Comparison of ENCODE assay signal across 8 cellular contexts in the genomic region with DNA sequence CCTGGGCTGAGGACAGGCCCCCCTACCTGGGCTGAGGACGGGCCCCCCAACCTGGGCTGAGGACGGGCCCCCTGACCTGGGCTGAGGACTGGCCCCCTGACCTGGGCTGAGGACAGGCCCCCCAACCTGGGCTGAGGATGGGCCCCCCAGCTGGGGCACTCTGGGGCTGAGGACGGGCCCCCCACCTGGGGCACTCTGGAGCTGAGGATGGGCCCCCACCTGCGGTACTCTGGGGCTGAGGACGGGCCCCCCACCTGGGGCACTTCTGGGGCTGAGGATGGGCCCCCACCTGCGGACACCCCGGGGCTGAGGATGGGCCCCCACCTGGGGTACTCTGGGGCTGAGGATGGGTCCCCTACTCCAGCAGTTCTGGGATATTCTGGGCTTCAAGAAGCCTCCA.
A peak's percentile ranks its signal among the peaks of the same experiment; 100 is the strongest.
DNase-seq lines count a peak whose midpoint lies in the region; ATAC-seq and TF ChIP-seq lines count a peak whose summit lies in the region.

No MANE protein-coding gene starts in this region.

- H3K4me3 Mint-ChIP-seq in activated naive CD4-positive, alpha-beta T cell treated with anti-CD3 and anti-CD28 coated beads for 36 hours: peak overlapping the region; percentile 62

- peaks cover 64% of the 10 kb centered on the region for H3K4me1 Mint-ChIP-seq in activated naive CD4-positive, alpha-beta T cell treated with anti-CD3 and anti-CD28 coated beads for 36 hours (ENCODE audit: low read depth)

- WGBS in thymus: 53% methylated on average over 7 of the region's 7 CpGs

- peaks cover 34% of the 10 kb centered on the region for H3K4me1 ChIP-seq in RWPE2 (ENCODE audit: insufficient read depth, poor library complexity, severe bottlenecking)
- H3K4me1 ChIP-seq in thymus (ENCODE audit: control insufficient read depth, insufficient read depth, low read length): peaks cover 33% of the 10 kb centered on the region

- H3K4me3 ChIP-seq in RWPE2 (ENCODE audit: severe bottlenecking) (no peak overlapping the region), thymus (ENCODE audit: low read length) (no peak overlapping the region)

- H3K27me3 ChIP-seq in RWPE2 (ENCODE audit: insufficient read depth, poor library complexity, severe bottlenecking) (no peaks in the 10 kb centered on the region), layer of hippocampus (ENCODE audit: control insufficient read depth, insufficient read depth, low read length) (no peaks in the 10 kb centered on the region), thymus (ENCODE audit: control insufficient read depth, insufficient read depth) (no peaks in the 10 kb centered on the region)

- H3K36me3 Mint-ChIP-seq in activated naive CD4-positive, alpha-beta T cell treated with anti-CD3 and anti-CD28 coated beads for 36 hours (ENCODE audit: low read depth): peaks cover 14% of the 10 kb centered on the region

- H3K36me3 ChIP-seq in RWPE2 (ENCODE audit: low read depth) (no peaks in the 10 kb centered on the region), thymus (ENCODE audit: control insufficient read depth, insufficient read depth) (peaks cover 3% of the 10 kb centered on the region)

- H3K9me3 Mint-ChIP-seq in activated naive CD4-positive, alpha-beta T cell treated with anti-CD3 and anti-CD28 coated beads for 36 hours: peaks cover 2% of the 10 kb centered on the region

- H3K9me3 ChIP-seq in RWPE2 (ENCODE audit: severe bottlenecking): no peaks in the 10 kb centered on the region
- H3K9me3 ChIP-seq in thymus (ENCODE audit: control insufficient read depth): no peaks in the 10 kb centered on the region

- CTCF ChIA-PET in activated naive CD4-positive, alpha-beta T cell treated with anti-CD3 and anti-CD28 coated beads for 36 hours (lab: Charles Lee): interaction anchor here (0.9 to 4.6 kb wide), 4 partner anchors 18 to 159 kb away, joined by 3 to 23 read pairs (median 4); no protein-coding TSS in a partner anchor

- H3K27ac ChIP-seq in RWPE2 (ENCODE audit: poor library complexity, severe bottlenecking) (peak overlapping the region; percentile 99), layer of hippocampus (ENCODE audit: low read depth, low read length) (peak overlapping the region; percentile 83), thymus (ENCODE audit: low read depth) (peak overlapping the region; percentile 49)

- no peak for DNase-seq in activated naive CD4-positive, alpha-beta T cell treated with anti-CD3 and anti-CD28 coated beads for 36 hours
- DNase-seq in activated naive CD4-positive, alpha-beta T cell treated with Interleukin-2 at 50 U/mL for 16 hours: no peak
- no peak for DNase-seq in RWPE2 (ENCODE audit: low spot score)
- DNase-seq in SIG-M5 (lab: John Stamatoyannopoulos, UW): no peak
- DNase-seq in NCI-H146 (lab: John Stamatoyannopoulos, UW): no peak
- DNase-seq in NCI-H1417 treated with DMSO at 0.1 percent for 48 hours (lab: John Stamatoyannopoulos, UW): no peak

- H3K27ac Mint-ChIP-seq in activated naive CD4-positive, alpha-beta T cell treated with anti-CD3 and anti-CD28 coated beads for 36 hours: peak overlapping the region; percentile 95

- no peak for ATAC-seq in RWPE2 (ENCODE audit: low read depth)

- no peaks in the 10 kb centered on the region for H3K27me3 Mint-ChIP-seq in activated naive CD4-positive, alpha-beta T cell treated with anti-CD3 and anti-CD28 coated beads for 36 hours (ENCODE audit: low read depth)

- intact Hi-C loops in activated naive CD4-positive, alpha-beta T cell treated with anti-CD3 and anti-CD28 coated beads for 36 hours (cut with micrococcal nuclease): loop anchor here (1.0 to 10.0 kb wide), 4 partner anchors 43 to 862 kb away; a partner anchor contains a TSS

- TF ChIP-seq CTCF in RWPE2 (IDR thresholded peaks at IDR 0.05; ENCODE audit: poor library complexity, severe bottlenecking): no peak

Comparison
In these comparisons a context has a peak if more than half of its experiments do, and no peak if none do; other contexts are left out.
1. H3K27ac ChIP-seq: peak in every context shown above with its lines; median percentile 99 in RWPE2; 83 in layer of hippocampus; 49 in thymus.